In the genomic region with DNA sequence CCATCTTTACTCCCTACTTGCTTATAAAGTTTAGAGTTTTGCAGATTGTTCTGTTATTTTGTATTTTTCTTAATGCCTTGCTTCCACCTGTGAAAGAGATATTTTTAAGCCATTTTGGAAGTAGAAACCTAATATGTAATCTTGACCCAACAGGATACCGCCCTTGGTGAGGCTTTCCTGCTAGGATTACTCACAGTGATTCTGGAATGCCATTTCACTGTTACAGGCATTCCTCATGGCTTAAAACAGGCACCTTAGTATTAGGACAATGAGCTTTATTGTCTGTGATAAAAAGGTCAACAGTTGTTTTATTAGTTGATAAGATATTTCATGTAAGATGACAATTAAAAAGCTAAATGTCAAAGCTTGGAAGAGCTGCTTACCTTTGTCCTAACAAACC, we compare ENCODE assay signal across 14 cellular contexts. TPM values are rescaled to one million over a fixed set of nuclear protein-coding genes. Genes with fewer than 3 reads are reported as not detected.
DNase-seq lines count a peak whose midpoint lies in the region; FAIRE-seq and TF ChIP-seq lines count a peak whose summit lies in the region.
"Had no signal": no experiment of that assay in that cellular context is flagged by ENCODE, and none has a peak within 500 bp of the region (broad histone marks: within the 10 kb centered on the region; RNA-seq: fewer than 3 reads in every experiment).

No MANE protein-coding gene starts in this region.

- peaks cover 23% of the 10 kb centered on the region for H3K36me3 ChIP-seq in bronchial epithelial cell (ENCODE audit: control insufficient read depth, insufficient read depth, low read length)
- H3K36me3 ChIP-seq: cardiac muscle cell had no signal

- H3K27me3 ChIP-seq in bronchial epithelial cell (ENCODE audit: control insufficient read depth, insufficient read depth, low read length) = no peaks in the 10 kb centered on the region
- H3K27me3 ChIP-seq: cardiac muscle cell had no signal

- no peak for FAIRE-seq in bronchial epithelial cell (lab: Jason Lieb, UNC)
- FAIRE-seq: G401.6 had no signal

- DNase-seq in COLO829 (ENCODE audit: low spot score) (peak; percentile 57), M059J (ENCODE audit: low read depth) (peak; percentile 86), bronchial epithelial cell (ENCODE audit: low read depth) (peak; percentile 67), kidney tubule cell (ENCODE audit: low spot score) (peak; percentile 87), NCI-H1092 (lab: John Stamatoyannopoulos, UW) (no peak), SHP77 (lab: John Stamatoyannopoulos, UW) (no peak), COLO668 (lab: John Stamatoyannopoulos, UW; ENCODE audit: unreplicated experiment) (no peak)
- no peak for DNase-seq in activated effector memory CD4-positive, alpha-beta T cell treated with anti-CD3 and anti-CD28 coated beads, Interleukin-2, amount 50 U/mL, for 16 hours
- DNase-seq: activated CD4-positive, alpha-beta T cell treated with anti-CD3 and anti-CD28 coated beads, Interleukin-2, amount 10 ng/mL, durations not matched to agents 7 days and 5 days; NCI-H1417; NCI-H524 treated with DMSO at 0.1 percent for 48 hours; nucleus accumbens had no signal

- no peak overlapping the region for H3K4me3 ChIP-seq in bronchial epithelial cell (ENCODE audit: low read depth, low read length)
- H3K4me3 ChIP-seq: cardiac muscle cell had no signal

- TF ChIP-seq CTCF in bronchial epithelial cell (IDR thresholded peaks at IDR 0.05; ENCODE audit: insufficient read depth, low read length, severe bottlenecking) = no peak

RNA-seq across cellular contexts. Expression of a gene that starts 58.2 kb away (rescaled TPM):
- total RNA-seq in M059J (2014; rRNA removed; shearing (Covaris generic)) = 63.7 and 89.3 TPM in 2 replicates
- 44.2 and 45.5 TPM in 2 replicates for total RNA-seq in bronchial epithelial cell

Comparison
In these comparisons a context has a peak if more than half of its experiments do, and no peak if none do; other contexts are left out.
1. DNase-seq: peak in COLO829 (single experiment), M059J (single experiment), bronchial epithelial cell (single experiment) and kidney tubule cell (single experiment); none in NCI-H1092 (single experiment), SHP77 (0 of 2), activated effector memory CD4-positive, alpha-beta T cell treated with anti-CD3 and anti-CD28 coated beads, Interleukin-2, amount 50 U/mL, for 16 hours (single experiment) and COLO668 (single experiment).